ENCODE assay signal across 1 cellular context in genomic region chr17:28880572-28880945, GRCh38.
TF ChIP-seq lines count a peak whose summit lies in the region.

No MANE protein-coding gene starts in this region.

TF ChIP-seq in K562, 482 proteins besides CTCF, POLR2A, EP300 and RAD21:
- TF ChIP-seq ZNF699 (CRISPR knock-in tag; IDR thresholded peaks at IDR 0.05; ENCODE audit: insufficient replicate concordance) = no peak
- no peak for TF ChIP-seq ZFP91 (CRISPR knock-in tag; IDR thresholded peaks at IDR 0.05)
- TF ChIP-seq ATF6 (CRISPR knock-in tag; IDR thresholded peaks at IDR 0.05) = no peak
- TF ChIP-seq PTTG1 (tag; IDR thresholded peaks at IDR 0.05; ENCODE audit: low read depth) = no peak
- TF ChIP-seq KLF16 (IDR thresholded peaks at IDR 0.05) = no peak
- no peak for TF ChIP-seq CBFB (CRISPR knock-in tag; IDR thresholded peaks at IDR 0.05)
- no peak for TF ChIP-seq PPARD (CRISPR knock-in tag; IDR thresholded peaks at IDR 0.05)
- TF ChIP-seq TSC22D4 (tag; IDR thresholded peaks at IDR 0.05) = no peak
- no peak for TF ChIP-seq SRSF3 (IDR thresholded peaks at IDR 0.05; ENCODE audit: insufficient read depth, low read length)
- TF ChIP-seq SP2 (IDR thresholded peaks at IDR 0.05; ENCODE audit: extremely low read depth, low read depth, low read length, poor library complexity, severe bottlenecking) = no peak
- no peak for TF ChIP-seq CGGBP1 (CRISPR knock-in tag; IDR thresholded peaks at IDR 0.05)
- no peak for TF ChIP-seq ZNF311 (CRISPR knock-in tag; IDR thresholded peaks at IDR 0.05)
- no peak for TF ChIP-seq SREBF2 (CRISPR knock-in tag; IDR thresholded peaks at IDR 0.05)
- TF ChIP-seq JUN (IDR thresholded peaks at IDR 0.05; ENCODE audit: borderline replicate concordance, low read depth, low read length) = no peak
- TF ChIP-seq JUN (CRISPR knock-in tag; IDR thresholded peaks at IDR 0.05; ENCODE audit: borderline replicate concordance) = no peak
- no peak for TF ChIP-seq TCF7L2 (IDR thresholded peaks at IDR 0.05; ENCODE audit: low read depth, low read length)
